In genomic region chr12:128510527-128510926, GRCh38 we compare ENCODE assay signal across 28 cellular contexts.
"Had no signal": no experiment of that assay in that cellular context is flagged by ENCODE, and none has a peak within 500 bp of the region (broad histone marks: within the 10 kb centered on the region; RNA-seq: fewer than 3 reads in every experiment).

No MANE protein-coding gene starts in this region.

- H3K27me3 Mint-ChIP-seq: naive B cell; stimulated activated naive CD8-positive, alpha-beta T cell treated with anti-CD3 and anti-CD28 coated beads, Interleukin-15, Interleukin-2, amounts not matched to agents 100 ng/mL and 50 ng/mL, for 24 hours had no signal

- H3K4me1 ChIP-seq: colonic mucosa, gastrocnemius medialis, prostate gland, sigmoid colon had no signal

- H3K36me3 ChIP-seq: colonic mucosa, gastrocnemius medialis, ovary, prostate gland, sigmoid colon, thoracic aorta had no signal

- ATAC-seq: activated naive CD4-positive, alpha-beta T cell treated with anti-CD3 and anti-CD28 coated beads, Interleukin-2, amount 50 U/mL, for 72 hours; activated T-cell treated with anti-CD3 and anti-CD28 coated beads, Interleukin-2, amount 50 U/mL, for 72 hours; gastrocnemius medialis; left colon; stimulated activated effector memory CD8-positive, alpha-beta T cell treated with anti-CD3 and anti-CD28 coated beads, Interleukin-12 subunit alpha, Interleukin-12 subunit beta, amount 100 ng/mL, for 72 hours had no signal

- H3K9me3 Mint-ChIP-seq: central memory CD8-positive, alpha-beta T cell; stimulated activated effector memory CD8-positive, alpha-beta T cell treated with anti-CD3 and anti-CD28 coated beads, Interleukin-12 subunit alpha, Interleukin-12 subunit beta, amount 100 ng/mL, for 72 hours had no signal

- H3K27ac Mint-ChIP-seq: activated naive CD4-positive, alpha-beta T cell treated with anti-CD3 and anti-CD28 coated beads, Interleukin-2, amount 50 U/mL, for 72 hours; activated T-cell treated with anti-CD3 and anti-CD28 coated beads, Interleukin-2, amount 50 U/mL, for 72 hours; mesothelial cell of epicardium; naive B cell; stimulated activated effector memory CD8-positive, alpha-beta T cell treated with anti-CD3 and anti-CD28 coated beads, Interleukin-12 subunit alpha, Interleukin-12 subunit beta, amount 100 ng/mL, for 72 hours; stimulated activated naive CD8-positive, alpha-beta T cell treated with anti-CD3 and anti-CD28 coated beads, Interleukin-15, Interleukin-2, amounts not matched to agents 100 ng/mL and 50 ng/mL, for 24 hours had no signal

- H3K27me3 ChIP-seq: colonic mucosa, gastrocnemius medialis, hepatocyte, ovary, sigmoid colon had no signal

- H3K36me3 Mint-ChIP-seq: mesothelial cell of epicardium; naive B cell; stimulated activated effector memory CD8-positive, alpha-beta T cell treated with anti-CD3 and anti-CD28 coated beads, Interleukin-12 subunit alpha, Interleukin-12 subunit beta, amount 100 ng/mL, for 72 hours had no signal

- DNase-seq: activated CD4-positive, alpha-beta T cell treated with anti-CD3 and anti-CD28 coated beads for 4 hours; activated CD4-positive, alpha-beta T cell treated with anti-CD3 and anti-CD28 coated beads, Interleukin-2, amount 50 U/mL, for 4 hours; activated naive CD4-positive, alpha-beta T cell; activated T-cell treated with anti-CD3 and anti-CD28 coated beads for 4 hours; activated T-cell treated with anti-CD3 and anti-CD28 coated beads, Interleukin-2, amount 50 U/mL, for 72 hours; colonic mucosa; effector CD8-positive, alpha-beta T cell; gastrocnemius medialis; glutamatergic neuron; kidney; left colon; mammary epithelial cell; naive B cell; nephron progenitor cell; ovary; retina; sigmoid colon; small intestine; stimulated activated CD4-positive, alpha-beta T cell treated with anti-CD3 and anti-CD28 coated beads, Interleukin-4, amount 100 ng/mL, for 24 hours; trophoblast cell had no signal

- H3K9me3 ChIP-seq: colonic mucosa, gastrocnemius medialis, ovary, prostate gland, thoracic aorta had no signal

- H3K4me1 Mint-ChIP-seq: central memory CD8-positive, alpha-beta T cell; mesothelial cell of epicardium; naive B cell; nephron progenitor cell; stimulated activated effector memory CD8-positive, alpha-beta T cell treated with anti-CD3 and anti-CD28 coated beads, Interleukin-12 subunit alpha, Interleukin-12 subunit beta, amount 100 ng/mL, for 72 hours had no signal

- H3K4me3 Mint-ChIP-seq: activated T-cell treated with anti-CD3 and anti-CD28 coated beads, Interleukin-2, amount 50 U/mL, for 72 hours; central memory CD8-positive, alpha-beta T cell; mesothelial cell of epicardium; nephron progenitor cell; stimulated activated effector memory CD8-positive, alpha-beta T cell treated with anti-CD3 and anti-CD28 coated beads, Interleukin-12 subunit alpha, Interleukin-12 subunit beta, amount 100 ng/mL, for 72 hours; stimulated activated naive CD8-positive, alpha-beta T cell treated with anti-CD3 and anti-CD28 coated beads, Interleukin-15, Interleukin-2, amounts not matched to agents 100 ng/mL and 50 ng/mL, for 24 hours had no signal

- H3K4me3 ChIP-seq: colonic mucosa, gastrocnemius medialis, hepatocyte, ovary, prostate gland, sigmoid colon, thoracic aorta had no signal
